8 cellular contexts compared by ENCODE assay signal in the genomic region with DNA sequence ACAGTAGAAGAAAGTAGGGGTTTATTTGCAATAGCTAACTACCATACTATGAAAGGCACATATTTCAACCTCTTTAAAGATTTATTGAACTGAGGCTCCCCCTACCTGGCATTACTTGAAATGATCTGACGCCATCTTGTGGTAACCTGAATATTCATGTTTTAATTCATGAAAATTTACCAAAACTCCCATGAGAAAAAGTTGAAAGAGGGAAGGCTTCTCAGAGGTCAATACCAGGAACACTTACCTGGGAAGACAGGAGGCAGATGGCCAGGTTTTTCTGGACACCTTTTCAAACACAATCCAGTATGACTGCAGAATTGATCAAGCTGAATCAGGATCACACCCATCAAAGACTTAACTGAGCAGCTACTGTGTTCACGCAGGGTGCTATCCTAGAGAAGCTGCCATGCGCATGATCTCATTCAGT. TPM values are rescaled to one million over a fixed set of nuclear protein-coding genes. Genes with fewer than 3 reads are reported as not detected.
DNase-seq lines count a peak whose midpoint lies in the region; ATAC-seq, FAIRE-seq and TF ChIP-seq lines count a peak whose summit lies in the region.

No MANE protein-coding gene starts in this region.

- ATAC-seq in CD8-positive, alpha-beta T cell, result no peak
- peak; percentile 86 for ATAC-seq in GM19351 (IDR thresholded peaks at IDR 0.05; ENCODE audit: unreplicated experiment)
- ATAC-seq in PC-3, result peak; percentile 58
- no peak for ATAC-seq in HG02970 (IDR thresholded peaks at IDR 0.05; ENCODE audit: low FRiP score, unreplicated experiment)
- ATAC-seq in HG03460 (IDR thresholded peaks at IDR 0.05; ENCODE audit: unreplicated experiment), result no peak

- H2AFZ ChIP-seq in PC-3 (ENCODE audit: low read length) (no peak overlapping the region), endothelial cell of umbilical vein (ENCODE audit: low read depth, low read length) (no peak overlapping the region)

- H3K27ac ChIP-seq in CD8-positive, alpha-beta T cell (ENCODE audit: low read depth, low read length), result no peak overlapping the region
- no peak overlapping the region for H3K27ac ChIP-seq in PC-3 (ENCODE audit: low read length)
- H3K27ac ChIP-seq in endothelial cell of umbilical vein (ENCODE audit: insufficient read depth, low read depth, low read length), result no peak overlapping the region
- H3K27ac ChIP-seq in ovary, result no peak overlapping the region

- H3K36me3 Mint-ChIP-seq in CD8-positive, alpha-beta T cell, result no peaks in the 10 kb centered on the region

- no peaks in the 10 kb centered on the region for H3K27me3 Mint-ChIP-seq in CD8-positive, alpha-beta T cell (ENCODE audit: low read depth)

- CTCF ChIA-PET in CD8-positive, alpha-beta T cell (lab: Charles Lee), result interaction anchor here (1.1 to 1.7 kb wide), 5 partner anchors 14 to 1622 kb away, joined by 5 to 7 read pairs (median 5); no protein-coding TSS in a partner anchor
- CTCF ChIA-PET in PC-3 (lab: Charles Lee), result interaction anchor here (0.6 to 0.9 kb wide), 2 partner anchors 62 to 1622 kb away, joined by 3 to 4 read pairs; no protein-coding TSS in a partner anchor
- CTCF ChIA-PET in endothelial cell of umbilical vein (lab: Charles Lee), result interaction anchor here (0.6 to 6.7 kb wide), 42 partner anchors 9 to 1624 kb away, joined by 3 to 97 read pairs (median 4); partner anchors contain the start of gene PRELID2

- no peaks in the 10 kb centered on the region for H3K27me3 ChIP-seq in CD8-positive, alpha-beta T cell (ENCODE audit: insufficient read depth, low read length)
- H3K27me3 ChIP-seq in PC-3 (ENCODE audit: low read length) (no peaks in the 10 kb centered on the region), endothelial cell of umbilical vein (ENCODE audit: control insufficient read depth in 2 of 2, insufficient read depth in 2 of 2, low read length in 2 of 2) (no peaks in the 10 kb centered on the region), ovary (no peaks in the 10 kb centered on the region)

- no peak overlapping the region for H3K4me3 Mint-ChIP-seq in CD8-positive, alpha-beta T cell

- 64 to 67% (median 65%) methylated on average over 3 of the region's 3 CpGs for WGBS in ovary, 3 donors

- no peaks in the 10 kb centered on the region for H3K36me3 ChIP-seq in CD8-positive, alpha-beta T cell (ENCODE audit: insufficient read depth, low read length)
- H3K36me3 ChIP-seq in PC-3 (ENCODE audit: low read depth, low read length) (no peaks in the 10 kb centered on the region), endothelial cell of umbilical vein (ENCODE audit: control insufficient read depth in 2 of 2, extremely low read depth in 1 of 2, insufficient read depth in 2 of 2, low read length in 2 of 2) (no peaks in the 10 kb centered on the region), ovary (no peaks in the 10 kb centered on the region)

- no peaks in the 10 kb centered on the region for H3K9me3 ChIP-seq in CD8-positive, alpha-beta T cell (ENCODE audit: low read length)
- H3K9me3 ChIP-seq in PC-3 (ENCODE audit: low read length) (no peaks in the 10 kb centered on the region), endothelial cell of umbilical vein (replicated peaks; ENCODE audit: control insufficient read depth, insufficient read depth, low read length) (no peaks in the 10 kb centered on the region), ovary (no peaks in the 10 kb centered on the region)

- H3K27ac Mint-ChIP-seq in CD8-positive, alpha-beta T cell, result no peak overlapping the region

- H3K4me1 Mint-ChIP-seq in CD8-positive, alpha-beta T cell (ENCODE audit: low read depth), result no peaks in the 10 kb centered on the region

- TF ChIP-seq POLR2A in endothelial cell of umbilical vein (IDR thresholded peaks at IDR 0.05; ENCODE audit: low read depth, low read length), result no peak
- TF ChIP-seq POLR2A in ovary (IDR thresholded peaks at IDR 0.05), result no peak

- POLR2A ChIA-PET in CD8-positive, alpha-beta T cell (lab: Charles Lee), result no interaction called here
- POLR2A ChIA-PET in PC-3 (lab: Charles Lee; ENCODE audit: unreplicated experiment), result no interaction called here
- POLR2A ChIA-PET in endothelial cell of umbilical vein (lab: Charles Lee), result interaction anchor here (1.0 kb wide), 1 partner anchor 122 kb away, joined by 4 read pairs; no protein-coding TSS in a partner anchor

- TF ChIP-seq EP300 in ovary (IDR thresholded peaks at IDR 0.05), result no peak

- FAIRE-seq in endothelial cell of umbilical vein (lab: Jason Lieb, UNC), result no peak

- H3K9me3 Mint-ChIP-seq in CD8-positive, alpha-beta T cell, result no peaks in the 10 kb centered on the region

- H3K9me2 ChIP-seq in PC-3 (replicated peaks; ENCODE audit: low read length), result no peaks in the 10 kb centered on the region

- DNase-seq in CD8-positive, alpha-beta T cell, result no peak
- peak; percentile 44 for DNase-seq in HT1080 (ENCODE audit: low read depth)
- peak; percentile 66 for DNase-seq in PC-3
- DNase-seq in endothelial cell of umbilical vein (ENCODE audit: low read depth, low spot score), result peak; percentile 56
- DNase-seq in ovary, result no peak

- H3K4me3 ChIP-seq in CD8-positive, alpha-beta T cell (ENCODE audit: low read depth, low read length), result no peak overlapping the region
- no peak overlapping the region for H3K4me3 ChIP-seq in PC-3 (ENCODE audit: low read length)
- H3K4me3 ChIP-seq in endothelial cell of umbilical vein (replicated peaks in 1 of 3; ENCODE audit: insufficient read depth in 1 of 3, low read depth in 1 of 3, low read length in 3 of 3), result no peak overlapping the region
- H3K4me3 ChIP-seq in ovary, result no peak overlapping the region

- no peak overlapping the region for H3K9ac ChIP-seq in PC-3 (ENCODE audit: low read length)
- no peak overlapping the region for H3K9ac ChIP-seq in endothelial cell of umbilical vein (replicated peaks; ENCODE audit: extremely low read depth, insufficient read depth, low read length)

- BruUV-seq in PC-3 (replicated peaks; lab: Mats Ljungman, UMichigan) (no TSS peak), endothelial cell of umbilical vein (replicated peaks; lab: Mats Ljungman, UMichigan) (no TSS peak)

- H3K4me1 ChIP-seq in CD8-positive, alpha-beta T cell (ENCODE audit: insufficient read depth, low read length), result no peaks in the 10 kb centered on the region
- H3K4me1 ChIP-seq in PC-3 (ENCODE audit: insufficient read depth, low read length) (peaks cover 14% of the 10 kb centered on the region; the same call in 1 of the 2 replicates), endothelial cell of umbilical vein (ENCODE audit: control insufficient read depth, extremely low read depth, insufficient read depth, low read length) (peaks cover 21% of the 10 kb centered on the region), ovary (ENCODE audit: insufficient read depth) (peaks cover 2% of the 10 kb centered on the region)

- H3F3A ChIP-seq in PC-3 (ENCODE audit: low read length, unreplicated experiment), result no peaks in the 10 kb centered on the region

- no peaks in the 10 kb centered on the region for H4K20me1 ChIP-seq in PC-3 (ENCODE audit: low read length)
- no peaks in the 10 kb centered on the region for H4K20me1 ChIP-seq in endothelial cell of umbilical vein (replicated peaks; ENCODE audit: control insufficient read depth, extremely low read depth, insufficient read depth, low read length)

- dilution Hi-C loops in endothelial cell of umbilical vein (cut with MboI; ENCODE audit: extremely low pct_ligation_motif_present, low sequenced_read_pairs), result no loop called here

- H3K4me2 ChIP-seq in PC-3 (ENCODE audit: low read length) (no peak overlapping the region), endothelial cell of umbilical vein (ENCODE audit: insufficient read depth, low read length) (no peak overlapping the region)

- no peaks in the 10 kb centered on the region for H3K79me2 ChIP-seq in PC-3 (ENCODE audit: low read length)
- peaks cover 8% of the 10 kb centered on the region for H3K79me2 ChIP-seq in endothelial cell of umbilical vein (ENCODE audit: control insufficient read depth, insufficient read depth, low read length)

- intact Hi-C loops in CD8-positive, alpha-beta T cell (cut with DNase I, micrococcal nuclease), result loop anchor here in 1 of 2 experiments (2.0 kb wide), 1 partner anchor 1621 kb away; no protein-coding TSS in a partner anchor
- intact Hi-C loops in PC-3 (cut with micrococcal nuclease), result loop anchor here (1.0 to 2.0 kb wide), 3 partner anchors 128 to 1621 kb away; no protein-coding TSS in a partner anchor
- intact Hi-C loops in endothelial cell of umbilical vein (cut with micrococcal nuclease), result loop anchor here (1.0 to 10.0 kb wide), 9 partner anchors 63 to 1623 kb away; no protein-coding TSS in a partner anchor
- intact Hi-C loops in ovary (cut with DNase I), result no loop called here

- H3K9me1 ChIP-seq in endothelial cell of umbilical vein (replicated peaks; ENCODE audit: control insufficient read depth, extremely low read depth, insufficient read depth, low read length), result no peaks in the 10 kb centered on the region

- TF ChIP-seq CTCF in CD8-positive, alpha-beta T cell (IDR thresholded peaks at IDR 0.05), result peak; percentile 40
- peak; percentile 91 for TF ChIP-seq CTCF in PC-3 (conservative IDR thresholded peaks at IDR 0.05; ENCODE audit: low read depth, low read length)
- TF ChIP-seq CTCF in endothelial cell of umbilical vein (IDR thresholded peaks at IDR 0.05; ENCODE audit: extremely low read depth in 1 of 2, insufficient read depth in 1 of 2, low read depth in 1 of 2, low read length in 2 of 2), result peak; percentile 54 to 59
- TF ChIP-seq CTCF in ovary (IDR thresholded peaks at IDR 0.05), result peak; percentile 62 to 91 (median 72)

RNA-seq across cellular contexts. Expression of gene PRELID2, which starts 9.4 kb away (rescaled TPM):
- total RNA-seq in CD8-positive, alpha-beta T cell, result under 1 TPM in 1 of 2 experiments, not detected in 1; 0.38 TPM
- 7.6 and 13.9 TPM in 2 replicates for total RNA-seq in HT1080 (2014; rRNA removed; shearing (Covaris generic))
- 7.2 and 9.0 TPM in 2 replicates for polyA plus RNA-seq in HT1080 (2015; cell fraction: cytosol; rRNA removed)
- 2.3 and 3.5 TPM in 2 replicates for polyA plus RNA-seq in HT1080 (2015; cell fraction: nucleus; rRNA removed)
- 23.7 and 33.2 TPM in 2 replicates for total RNA-seq in PC-3 (2014; rRNA removed)
- 14.9 and 16.4 TPM in 2 replicates for total RNA-seq in endothelial cell of umbilical vein
- polyA plus RNA-seq in endothelial cell of umbilical vein, result 3.2 and 3.5 TPM in 2 replicates
- polyA plus RNA-seq in endothelial cell of umbilical vein (2011; cell fraction: cytosol; rRNA removed), result 7.1 and 7.7 TPM in 2 replicates
- 8.1 and 11.1 TPM in 2 replicates for polyA plus RNA-seq in endothelial cell of umbilical vein (2011; cell fraction: nucleus; rRNA removed)
- polyA plus RNA-seq in endothelial cell of umbilical vein (2012), result 7.0 and 9.6 TPM in 2 replicates
- polyA minus RNA-seq in endothelial cell of umbilical vein, result 14.3 and 25.0 TPM in 2 replicates
- 0.72 TPM for polyA minus RNA-seq in endothelial cell of umbilical vein (2011; cell fraction: cytosol; rRNA and poly(A)+ RNA removed)
- polyA minus RNA-seq in endothelial cell of umbilical vein (2011; cell fraction: nucleus; rRNA and poly(A)+ RNA removed), result 60.2 and 76.4 TPM in 2 replicates
- 10 to 100 TPM; 14.5 to 49.7 (median 29.2) TPM for total RNA-seq in ovary
- polyA plus RNA-seq in ovary, result 1 to 10 TPM; 5.4 to 5.5 TPM

RNA-seq across cellular contexts. Expression of gene GRXCR2, which starts 47.0 kb away (rescaled TPM):
- not detected for total RNA-seq in CD8-positive, alpha-beta T cell
- total RNA-seq in HT1080 (2014; rRNA removed; shearing (Covaris generic)), result not detected in 2 replicates
- not detected in 2 replicates for polyA plus RNA-seq in HT1080 (2015; cell fraction: cytosol; rRNA removed)
- polyA plus RNA-seq in HT1080 (2015; cell fraction: nucleus; rRNA removed), result not detected in 2 replicates
- total RNA-seq in PC-3 (2014; rRNA removed), result not detected in 2 replicates
- total RNA-seq in endothelial cell of umbilical vein, result not detected in 2 replicates
- not detected in 2 replicates for polyA plus RNA-seq in endothelial cell of umbilical vein
- not detected in 2 replicates for polyA plus RNA-seq in endothelial cell of umbilical vein (2011; cell fraction: cytosol; rRNA removed)
- polyA plus RNA-seq in endothelial cell of umbilical vein (2011; cell fraction: nucleus; rRNA removed), result not detected in 2 replicates
- polyA plus RNA-seq in endothelial cell of umbilical vein (2012), result not detected in 2 replicates
- not detected in 2 replicates for polyA minus RNA-seq in endothelial cell of umbilical vein
- not detected for polyA minus RNA-seq in endothelial cell of umbilical vein (2011; cell fraction: cytosol; rRNA and poly(A)+ RNA removed)
- not detected in 2 replicates for polyA minus RNA-seq in endothelial cell of umbilical vein (2011; cell fraction: nucleus; rRNA and poly(A)+ RNA removed)
- total RNA-seq in ovary, result not detected
- polyA plus RNA-seq in ovary, result not detected

Comparison
In these comparisons a context has a peak if more than half of its experiments do, and no peak if none do; other contexts are left out.
1. ATAC-seq: peak in GM19351 (single experiment) and PC-3 (single experiment); none in CD8-positive, alpha-beta T cell (single experiment), HG02970 (single experiment) and HG03460 (single experiment).
2. DNase-seq: peak in HT1080 (single experiment), PC-3 (single experiment) and endothelial cell of umbilical vein (single experiment); none in CD8-positive, alpha-beta T cell (0 of 7) and ovary (0 of 5).
3. CTCF ChIP-seq: peak in every context shown above with its lines; median percentile 91 in PC-3; 72 in ovary; 56 in endothelial cell of umbilical vein; 40 in CD8-positive, alpha-beta T cell.
4. intact Hi-C loops: an anchor here in PC-3 (1.0 to 2.0 kb wide) and endothelial cell of umbilical vein (1.0 to 10.0 kb wide); none called in ovary.